In the genomic region with DNA sequence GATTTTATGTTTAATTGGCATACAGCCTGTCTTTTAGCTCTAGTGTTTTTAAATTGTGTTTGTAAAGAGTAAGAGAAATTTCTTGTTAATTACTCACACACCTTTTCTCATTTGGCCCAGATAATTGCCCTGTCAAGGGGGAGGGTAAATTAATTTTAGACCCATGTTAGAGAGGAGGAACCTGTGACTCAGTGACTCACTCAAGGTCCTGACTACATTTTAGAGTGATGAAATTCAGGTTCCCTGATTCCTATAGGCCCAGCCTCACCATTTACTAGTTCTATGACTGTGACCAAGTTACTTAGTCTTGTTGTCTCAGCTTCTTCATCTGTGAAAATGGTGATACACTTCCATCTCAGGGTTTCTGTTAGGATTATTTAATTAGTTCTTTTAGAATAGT, we compare ENCODE assay signal across 18 cellular contexts.
A peak's percentile ranks its signal among the peaks of the same experiment; 100 is the strongest.
DNase-seq lines count a peak whose midpoint lies in the region; ATAC-seq, FAIRE-seq and TF ChIP-seq lines count a peak whose summit lies in the region.
"Had no signal": no experiment of that assay in that cellular context is flagged by ENCODE, and none has a peak within 500 bp of the region (broad histone marks: within the 10 kb centered on the region; RNA-seq: fewer than 3 reads in every experiment).

No MANE protein-coding gene starts in this region.

- peaks cover 10% of the 10 kb centered on the region for H3K4me1 Mint-ChIP-seq in activated CD4-positive, alpha-beta T cell treated with anti-CD3 and anti-CD28 coated beads, Interleukin-2, amount 10 ng/mL, durations not matched to agents 24 days and 14 days

- no peak overlapping the region for H3K4me2 ChIP-seq in K562 (ENCODE audit: insufficient read depth, low read length)

- no peak overlapping the region for H3K4me3 Mint-ChIP-seq in activated CD4-positive, alpha-beta T cell treated with anti-CD3 and anti-CD28 coated beads, Interleukin-2, amount 10 ng/mL, durations not matched to agents 24 days and 14 days
- H3K4me3 Mint-ChIP-seq: CD8-positive, alpha-beta memory T cell had no signal

- no peaks in the 10 kb centered on the region for H3K79me2 ChIP-seq in K562 (ENCODE audit: control insufficient read depth, insufficient read depth, low read length)

- BruUV-seq in K562 (replicated peaks; lab: Mats Ljungman, UMichigan): no TSS peak

- no peak overlapping the region for H3K9ac ChIP-seq in K562 (ENCODE audit: insufficient read depth in 1 of 2, low read depth in 2 of 2, low read length in 2 of 2)
- H3K9ac ChIP-seq: BLaER1 had no signal

- no peaks in the 10 kb centered on the region for H3K36me3 Mint-ChIP-seq in activated CD4-positive, alpha-beta T cell treated with anti-CD3 and anti-CD28 coated beads, Interleukin-2, amount 10 ng/mL, durations not matched to agents 24 days and 14 days (ENCODE audit: low read depth)
- H3K36me3 Mint-ChIP-seq: CD8-positive, alpha-beta memory T cell had no signal

- no peak for FAIRE-seq in K562 (lab: Jason Lieb, UNC)
- FAIRE-seq: H54, HepG2 had no signal

- CTCF ChIA-PET in K562 (lab: Yijun Ruan, JAX; ENCODE audit: low intra/inter-chr PET ratio): no interaction called here

- TF ChIP-seq RAD21 in K562 (CRISPR knock-in tag; conservative IDR thresholded peaks at IDR 0.05 in 1 of 2, IDR thresholded peaks at IDR 0.05 in 1 of 2): no peak

- H3K27me3 ChIP-seq in K562 (ENCODE audit: control insufficient read depth in 2 of 2, insufficient read depth in 2 of 2, low read length in 2 of 2): no peaks in the 10 kb centered on the region
- H3K27me3 ChIP-seq: BLaER1 had no signal

- TF ChIP-seq CTCF in K562 (IDR thresholded peaks at IDR 0.05 in 2 of 3, conservative IDR thresholded peaks at IDR 0.05 in 1 of 3; ENCODE audit: insufficient read depth in 2 of 3, low read depth in 1 of 3, low read length in 3 of 3): no peak
- no peak for TF ChIP-seq CTCF in fibroblast of mammary gland (conservative IDR thresholded peaks at IDR 0.05; ENCODE audit: control insufficient read depth, insufficient read depth, low read depth, low read length)

- H3K9me1 ChIP-seq in K562 (ENCODE audit: control insufficient read depth, insufficient read depth, low read length): no peaks in the 10 kb centered on the region

- no peaks in the 10 kb centered on the region for H3K9me3 Mint-ChIP-seq in activated CD4-positive, alpha-beta T cell treated with anti-CD3 and anti-CD28 coated beads, Interleukin-2, amount 10 ng/mL, durations not matched to agents 24 days and 14 days
- H3K9me3 Mint-ChIP-seq: CD8-positive, alpha-beta memory T cell had no signal

- DNase-seq in NOMO-1 treated with DMSO at 0.1 percent for 48 hours (lab: John Stamatoyannopoulos, UW; ENCODE audit: unreplicated experiment) (peak; percentile 14), NOMO-1 treated with dmso at 0.1 percent for 144 hours (lab: John Stamatoyannopoulos, UW; ENCODE audit: unreplicated experiment) (no peak), K562 (ENCODE audit: extremely low read depth in 1 of 4, low spot score in 3 of 4) (no peak), fibroblast of mammary gland (ENCODE audit: low read depth) (peak; percentile 47), renal cortical epithelial cell (ENCODE audit: low read depth) (peak; percentile 95), activated T-cell treated with anti-CD3 and anti-CD28 coated beads for 4 hours (no peak), GM19238 (ENCODE audit: insufficient read length, low spot score) (no peak)
- DNase-seq in activated CD4-positive, alpha-beta T cell treated with anti-CD3 and anti-CD28 coated beads, Interleukin-2, amount 10 ng/mL, durations not matched to agents 24 days and 14 days: no peak
- DNase-seq: 8988T; CD8-positive, alpha-beta memory T cell; GF-D8; NCI-H1092; NCI-H2107; NCI-H345; NCI-H82 had no signal

- POLR2A ChIA-PET in K562 (lab: Yijun Ruan, JAX): no interaction called here

- TF ChIP-seq POLR2A in K562 (conservative IDR thresholded peaks at IDR 0.05): no peak

- H3K27me3 Mint-ChIP-seq in activated CD4-positive, alpha-beta T cell treated with anti-CD3 and anti-CD28 coated beads, Interleukin-2, amount 10 ng/mL, durations not matched to agents 24 days and 14 days: no peaks in the 10 kb centered on the region

- peaks cover 0 to 42% of the 10 kb centered on the region in 2 experiments; a peak in 3 of 5 replicates for H3K4me1 ChIP-seq in K562 (replicated peaks in 1 of 2; ENCODE audit: control insufficient read depth in 2 of 2, insufficient read depth in 2 of 2, low read length in 2 of 2)

- no peaks in the 10 kb centered on the region for H4K20me1 ChIP-seq in K562 (replicated peaks; ENCODE audit: control insufficient read depth, insufficient read depth, low read length)
- H4K20me1 ChIP-seq: BLaER1 had no signal

- H3K27ac Mint-ChIP-seq in activated CD4-positive, alpha-beta T cell treated with anti-CD3 and anti-CD28 coated beads, Interleukin-2, amount 10 ng/mL, durations not matched to agents 24 days and 14 days: no peak overlapping the region
- H3K27ac Mint-ChIP-seq: CD8-positive, alpha-beta memory T cell had no signal

- no peak overlapping the region for H3K27ac ChIP-seq in K562 (ENCODE audit: extremely low read depth, low read depth, low read length)
- H3K27ac ChIP-seq: BLaER1 had no signal

- no peak for TF ChIP-seq EP300 in K562 (IDR thresholded peaks at IDR 0.05; ENCODE audit: low read length)

- no peak for ATAC-seq in K562
- ATAC-seq: HepG2 had no signal

- H3K9me3 ChIP-seq in K562 (replicated peaks; ENCODE audit: control insufficient read depth, insufficient read depth, low read depth, low read length): no peaks in the 10 kb centered on the region
- H3K9me3 ChIP-seq: BLaER1 had no signal

- no peaks in the 10 kb centered on the region; the same call in 2 of the 3 replicates for H3K36me3 ChIP-seq in K562 (ENCODE audit: control insufficient read depth, insufficient read depth, low read length)
- H3K36me3 ChIP-seq: BLaER1 had no signal

- no peak overlapping the region for H3K4me3 ChIP-seq in K562
- H3K4me3 ChIP-seq in fibroblast of mammary gland (ENCODE audit: control insufficient read depth, low read depth, low read length): no peak overlapping the region
- H3K4me3 ChIP-seq: BLaER1 had no signal

- no peak overlapping the region; the same call in 1 of the 2 replicates for H2AFZ ChIP-seq in K562 (ENCODE audit: low read depth, low read length)

- intact Hi-C loops in K562 (cut with micrococcal nuclease): loop anchor here (5.0 kb wide), 1 partner anchor 124 kb away; the partner anchor contains the start of gene DPH6
- intact Hi-C loops in activated CD4-positive, alpha-beta T cell treated with anti-CD3 and anti-CD28 coated beads, Interleukin-2, amount 10 ng/mL, durations not matched to agents 24 days and 14 days (cut with micrococcal nuclease): no loop called here

- in situ Hi-C loops in K562 (cut with MboI): no loop called here

TF ChIP-seq in K562, 482 proteins besides CTCF, POLR2A, EP300 and RAD21:
- TF ChIP-seq DDX20 (tag; IDR thresholded peaks at IDR 0.05; ENCODE audit: low read depth): no peak
- TF ChIP-seq, protein P1, sequence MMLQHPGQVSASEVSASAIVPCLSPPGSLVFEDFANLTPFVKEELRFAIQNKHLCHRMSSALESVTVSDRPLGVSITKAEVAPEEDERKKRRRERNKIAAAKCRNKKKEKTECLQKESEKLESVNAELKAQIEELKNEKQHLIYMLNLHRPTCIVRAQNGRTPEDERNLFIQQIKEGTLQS (IDR thresholded peaks at IDR 0.05): peak; percentile 13; the same call in 1 of the 2 replicates
- TF ChIP-seq, protein P1 (CRISPR knock-in tag; conservative IDR thresholded peaks at IDR 0.05): no peak

Comparison
In these comparisons a context has a peak if more than half of its experiments do, and no peak if none do; other contexts are left out.
1. DNase-seq: peak in NOMO-1 treated with DMSO at 0.1 percent for 48 hours (single experiment), fibroblast of mammary gland (single experiment) and renal cortical epithelial cell (single experiment); none in NOMO-1 treated with dmso at 0.1 percent for 144 hours (single experiment), K562 (0 of 4), activated T-cell treated with anti-CD3 and anti-CD28 coated beads for 4 hours (single experiment), activated CD4-positive, alpha-beta T cell treated with anti-CD3 and anti-CD28 coated beads, Interleukin-2, amount 10 ng/mL, durations not matched to agents 24 days and 14 days (single experiment) and GM19238 (single experiment).